26 cellular contexts compared by ENCODE assay signal in the genomic region with DNA sequence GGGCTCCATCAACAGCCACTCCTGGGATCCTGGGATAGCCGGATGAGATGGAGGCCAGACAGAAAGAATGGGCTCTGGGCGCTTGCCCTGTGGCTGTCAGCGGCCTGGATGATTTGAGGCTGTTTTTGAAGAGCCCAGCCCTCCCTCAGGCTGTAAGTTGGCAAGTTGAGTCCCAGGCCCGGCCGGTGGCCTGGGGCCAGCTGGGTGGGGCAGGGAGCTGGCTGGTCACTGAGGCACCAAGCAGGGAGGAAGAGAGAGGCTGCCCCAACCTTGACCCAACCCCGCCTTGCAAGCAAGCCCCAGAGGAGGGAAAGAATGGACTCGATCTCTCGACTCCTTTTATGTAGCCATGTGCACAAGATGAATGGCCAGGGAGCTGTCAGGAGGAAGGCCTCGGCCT. TPM values are rescaled to one million over a fixed set of nuclear protein-coding genes. Genes with fewer than 3 reads are reported as not detected.
DNase-seq lines count a peak whose midpoint lies in the region; ATAC-seq and TF ChIP-seq lines count a peak whose summit lies in the region.
"Had no signal": no experiment of that assay in that cellular context is flagged by ENCODE, and none has a peak within 500 bp of the region (broad histone marks: within the 10 kb centered on the region; RNA-seq: fewer than 3 reads in every experiment).

No MANE protein-coding gene starts in this region.

- H3K27ac ChIP-seq in lung (ENCODE audit: low read depth in 1 of 2, low read length in 1 of 2) = no peak overlapping the region
- peak overlapping the region; percentile 26 to 37 for H3K27ac ChIP-seq in tibial artery
- H3K27ac ChIP-seq: brain microvascular endothelial cell, C4-2B, KMS-11 had no signal

- no peak for TF ChIP-seq CTCF in lung (IDR thresholded peaks at IDR 0.05; ENCODE audit: control extremely low read depth, extremely low read depth)
- no peak for TF ChIP-seq CTCF in tibial artery (IDR thresholded peaks at IDR 0.05)

- H3K9me3 ChIP-seq in lung (ENCODE audit: control insufficient read depth in 2 of 2, insufficient read depth in 1 of 2, low read length in 1 of 2) (peaks cover 0 to 2% of the 10 kb centered on the region in 2 donors), tibial artery (no peaks in the 10 kb centered on the region)

- H3K4me1 ChIP-seq in lung (ENCODE audit: control insufficient read depth in 2 of 2, insufficient read depth in 2 of 2, low read length in 2 of 2) (peaks cover 0 to 8% of the 10 kb centered on the region in 2 donors), tibial artery (peaks cover 0 to 60% (median 36%) of the 10 kb centered on the region in 4 donors)

- ATAC-seq in lung (ENCODE audit: insufficient read depth, low FRiP score) = no peak
- ATAC-seq in GM18520 (IDR thresholded peaks at IDR 0.05; ENCODE audit: unreplicated experiment) = no peak
- ATAC-seq in GM18498 (IDR thresholded peaks at IDR 0.05; ENCODE audit: unreplicated experiment) = no peak
- ATAC-seq in GM18861 (IDR thresholded peaks at IDR 0.05; ENCODE audit: unreplicated experiment) = no peak
- ATAC-seq: GM23338; stimulated activated naive CD8-positive, alpha-beta T cell treated with anti-CD3 and anti-CD28 coated beads, Interleukin-15, Interleukin-2, amounts not matched to agents 100 U/mL and 50 U/mL, for 24 hours had no signal

- H3K36me3 ChIP-seq in lung (ENCODE audit: control insufficient read depth in 2 of 2, insufficient read depth in 2 of 2, low read length in 2 of 2) (no peaks in the 10 kb centered on the region), tibial artery (no peaks in the 10 kb centered on the region)
- H3K36me3 ChIP-seq: brain microvascular endothelial cell had no signal

- WGBS in lung, 2 donors = 75 to 77% methylated on average over 9 of the region's 9 CpGs

- H3K4me3 ChIP-seq in lung (no peak overlapping the region), tibial artery (no peak overlapping the region)
- H3K4me3 ChIP-seq: GM23338 had no signal

- H3K27me3 ChIP-seq in lung (ENCODE audit: control insufficient read depth, insufficient read depth) = no peaks in the 10 kb centered on the region
- H3K27me3 ChIP-seq in tibial artery = no peaks in the 10 kb centered on the region
- H3K27me3 ChIP-seq: brain microvascular endothelial cell had no signal

- peak; percentile 68 for DNase-seq in ELF-1 (ENCODE audit: low read depth, low spot score)
- peak; percentile 36 for DNase-seq in fibroblast of the conjunctiva (ENCODE audit: low read depth)
- peak; percentile 39 for DNase-seq in lung (ENCODE audit: low spot score)
- DNase-seq in tibial artery = peak; percentile 88 to 96
- no peak for DNase-seq in activated CD4-positive, alpha-beta T cell treated with anti-CD3 and anti-CD28 coated beads for 48 hours
- DNase-seq: activated CD4-positive, alpha-beta T cell treated with anti-CD3 and anti-CD28 coated beads, Interleukin-2, amount 10 ng/mL, durations not matched to agents 24 days and 14 days; activated effector memory CD4-positive, alpha-beta T cell treated with Interleukin-2 at 50 U/mL for 16 hours; brain microvascular endothelial cell; cortex of kidney; foreskin melanocyte; kidney; NCI-H2171 treated with DMSO at 0.1 percent for 48 hours; SHP77; stimulated activated CD4-positive, alpha-beta T cell treated with anti-CD3 and anti-CD28 coated beads, Interleukin-4, amount 100 ng/mL, for 1 hour; stimulated activated naive CD8-positive, alpha-beta T cell treated with anti-CD3 and anti-CD28 coated beads, Interleukin-15, Interleukin-2, amounts not matched to agents 100 U/mL and 50 U/mL, for 24 hours had no signal

- intact Hi-C loops in tibial artery (cut with DNase I; ENCODE audit: low total_unique reads) = no loop called here

RNA-seq across cellular contexts. Expression of a gene that starts 34.9 kb away (rescaled TPM):
- 1 to 10 TPM; 7.0 to 8.1 TPM for total RNA-seq in lung
- polyA plus RNA-seq in lung = 1 to 10 TPM; 2.8 to 4.4 TPM

RNA-seq across cellular contexts. Expression of a gene that starts 35.0 kb away (rescaled TPM):
- total RNA-seq in lung = not detected
- polyA plus RNA-seq in lung = under 1 TPM; 0.01 to 0.04 TPM
- total RNA-seq: G401, GM23338, HT-29, kidney, neural crest cell had no signal
- polyA plus RNA-seq: urinary bladder had no signal

RNA-seq across cellular contexts. Expression of a gene that starts 54.3 kb away (rescaled TPM):
- 100 to 1,000 TPM; 350 to 357 TPM for total RNA-seq in lung
- 100 to 1,000 TPM in 1 of 2 donors, 10 to 100 TPM in 1; 82.7 to 116 TPM for polyA plus RNA-seq in lung
- total RNA-seq: activated CD4-positive, alpha-beta T cell treated with anti-CD3 and anti-CD28 coated beads, Interleukin-2, amount 10 ng/mL, durations not matched to agents 24 days and 14 days; OCI-LY7 had no signal

Comparison
In these comparisons a context has a peak if more than half of its experiments do, and no peak if none do; other contexts are left out.
1. H3K27ac ChIP-seq: peak in tibial artery (2 of 2); none in lung (0 of 2).